1 cellular context compared by ENCODE assay signal in the genomic region with DNA sequence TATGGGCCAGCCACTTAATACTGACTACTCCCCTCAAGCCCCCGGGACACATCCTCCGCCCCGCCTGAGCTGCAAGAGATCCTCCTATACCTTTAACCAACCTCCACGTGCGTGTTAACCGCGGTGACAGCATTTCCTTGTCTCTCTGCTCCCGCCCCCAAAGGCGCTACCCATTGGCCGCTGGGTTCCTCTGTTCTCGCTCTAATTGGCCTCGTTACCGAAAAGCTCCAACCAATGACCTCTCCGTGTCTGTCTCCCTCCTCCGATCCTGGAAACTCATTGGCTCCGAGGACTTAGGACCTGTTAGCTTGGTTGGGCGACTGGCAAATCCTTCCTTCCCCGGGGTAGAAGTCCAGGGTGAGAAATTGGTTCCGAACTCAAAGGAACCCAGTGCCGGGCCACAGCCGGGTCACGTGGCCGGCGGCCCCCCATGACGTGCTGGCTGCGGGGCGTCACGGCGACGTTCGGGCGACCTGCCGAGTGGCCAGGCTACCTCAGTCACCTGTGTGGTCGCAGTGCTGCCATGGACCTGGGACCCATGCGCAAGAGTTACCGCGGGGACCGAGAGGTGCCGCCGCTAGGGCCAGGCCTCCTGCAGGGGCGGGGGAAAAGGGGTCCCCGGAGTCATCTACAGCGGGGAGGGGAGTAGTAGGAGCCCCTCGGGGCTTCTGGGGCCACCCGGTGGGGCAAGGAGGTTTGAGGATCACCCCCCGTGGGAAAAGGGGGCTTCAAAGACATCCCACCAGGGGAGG.
TF ChIP-seq lines count a peak whose summit lies in the region.

A gene (plus strand): TSS at position 326 of the 752 bp plus-strand sequence. CDS start 105 bp downstream, at position 431.

TF ChIP-seq in HEK293, 187 proteins besides CTCF, POLR2A, EP300 and RAD21 (continued from another document and continues in another):
- TF ChIP-seq, protein P1, sequence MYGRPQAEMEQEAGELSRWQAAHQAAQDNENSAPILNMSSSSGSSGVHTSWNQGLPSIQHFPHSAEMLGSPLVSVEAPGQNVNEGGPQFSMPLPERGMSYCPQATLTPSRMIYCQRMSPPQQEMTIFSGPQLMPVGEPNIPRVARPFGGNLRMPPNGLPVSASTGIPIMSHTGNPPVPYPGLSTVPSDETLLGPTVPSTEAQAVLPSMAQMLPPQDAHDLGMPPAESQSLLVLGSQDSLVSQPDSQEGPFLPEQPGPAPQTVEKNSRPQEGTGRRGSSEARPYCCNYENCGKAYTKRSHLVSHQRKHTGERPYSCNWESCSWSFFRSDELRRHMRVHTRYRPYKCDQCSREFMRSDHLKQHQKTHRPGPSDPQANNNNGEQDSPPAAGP (tag by site-specific recombination; IDR thresholded peaks at IDR 0.05), result no peak
- TF ChIP-seq, protein P2, sequence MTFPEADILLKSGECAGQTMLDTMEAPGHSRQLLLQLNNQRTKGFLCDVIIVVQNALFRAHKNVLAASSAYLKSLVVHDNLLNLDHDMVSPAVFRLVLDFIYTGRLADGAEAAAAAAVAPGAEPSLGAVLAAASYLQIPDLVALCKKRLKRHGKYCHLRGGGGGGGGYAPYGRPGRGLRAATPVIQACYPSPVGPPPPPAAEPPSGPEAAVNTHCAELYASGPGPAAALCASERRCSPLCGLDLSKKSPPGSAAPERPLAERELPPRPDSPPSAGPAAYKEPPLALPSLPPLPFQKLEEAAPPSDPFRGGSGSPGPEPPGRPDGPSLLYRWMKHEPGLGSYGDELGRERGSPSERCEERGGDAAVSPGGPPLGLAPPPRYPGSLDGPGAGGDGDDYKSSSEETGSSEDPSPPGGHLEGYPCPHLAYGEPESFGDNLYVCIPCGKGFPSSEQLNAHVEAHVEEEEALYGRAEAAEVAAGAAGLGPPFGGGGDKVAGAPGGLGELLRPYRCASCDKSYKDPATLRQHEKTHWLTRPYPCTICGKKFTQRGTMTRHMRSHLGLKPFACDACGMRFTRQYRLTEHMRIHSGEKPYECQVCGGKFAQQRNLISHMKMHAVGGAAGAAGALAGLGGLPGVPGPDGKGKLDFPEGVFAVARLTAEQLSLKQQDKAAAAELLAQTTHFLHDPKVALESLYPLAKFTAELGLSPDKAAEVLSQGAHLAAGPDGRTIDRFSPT (tag by site-specific recombination; IDR thresholded peaks at IDR 0.05), result peak; percentile 28; the same call in 1 of the 2 replicates
- TF ChIP-seq, protein P3, sequence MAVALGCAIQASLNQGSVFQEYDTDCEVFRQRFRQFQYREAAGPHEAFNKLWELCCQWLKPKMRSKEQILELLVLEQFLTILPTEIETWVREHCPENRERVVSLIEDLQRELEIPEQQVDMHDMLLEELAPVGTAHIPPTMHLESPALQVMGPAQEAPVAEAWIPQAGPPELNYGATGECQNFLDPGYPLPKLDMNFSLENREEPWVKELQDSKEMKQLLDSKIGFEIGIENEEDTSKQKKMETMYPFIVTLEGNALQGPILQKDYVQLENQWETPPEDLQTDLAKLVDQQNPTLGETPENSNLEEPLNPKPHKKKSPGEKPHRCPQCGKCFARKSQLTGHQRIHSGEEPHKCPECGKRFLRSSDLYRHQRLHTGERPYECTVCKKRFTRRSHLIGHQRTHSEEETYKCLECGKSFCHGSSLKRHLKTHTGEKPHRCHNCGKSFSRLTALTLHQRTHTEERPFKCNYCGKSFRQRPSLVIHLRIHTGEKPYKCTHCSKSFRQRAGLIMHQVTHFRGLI (tag by site-specific recombination; IDR thresholded peaks at IDR 0.05), result peak; percentile 68
- TF ChIP-seq ZNF623 (tag by site-specific recombination; IDR thresholded peaks at IDR 0.05) (no peak), ZIC2 (tag by site-specific recombination; IDR thresholded peaks at IDR 0.05) (peak; percentile 90), ZNF157 (tag by site-specific recombination; IDR thresholded peaks at IDR 0.05) (no peak), OSR2 (tag by site-specific recombination; IDR thresholded peaks at IDR 0.05) (no peak), ZNF843 (tag by site-specific recombination; IDR thresholded peaks at IDR 0.05) (no peak), ZNF473 (tag by site-specific recombination; IDR thresholded peaks at IDR 0.05) (no peak), ZNF521 (tag by site-specific recombination; IDR thresholded peaks at IDR 0.05) (no peak), ZNF660 (tag by site-specific recombination; IDR thresholded peaks at IDR 0.05) (peak; percentile 25; the same call in 1 of the 2 replicates), BCL11A (tag by site-specific recombination; IDR thresholded peaks at IDR 0.05; ENCODE audit: low read depth) (0 out of 2 replicates have a peak, but pooled peaks have one; percentile 26), ZBTB20 (tag by site-specific recombination; IDR thresholded peaks at IDR 0.05) (peak; percentile 54; the same call in 1 of the 2 replicates), ZNF629 (tag by site-specific recombination; IDR thresholded peaks at IDR 0.05) (peak; percentile 69; the same call in 1 of the 2 replicates), ZNF561 (tag by site-specific recombination; IDR thresholded peaks at IDR 0.05; ENCODE audit: borderline replicate concordance) (peak; percentile 67; the same call in 1 of the 2 replicates), ZNF366 (tag by site-specific recombination; conservative IDR thresholded peaks at IDR 0.05) (peak; percentile 90), ZNF501 (tag by site-specific recombination; IDR thresholded peaks at IDR 0.05) (no peak; the same call in 1 of the 2 replicates), ZNF140 (tag by site-specific recombination; IDR thresholded peaks at IDR 0.05) (no peak), ZNF658 (tag by site-specific recombination; IDR thresholded peaks at IDR 0.05) (no peak), IKZF3 (tag by site-specific recombination; IDR thresholded peaks at IDR 0.05) (no peak), ZNF175 (tag by site-specific recombination; IDR thresholded peaks at IDR 0.05) (no peak), ZNF266 (tag by site-specific recombination; IDR thresholded peaks at IDR 0.05; ENCODE audit: low read depth) (peak; percentile 60; the same call in 1 of the 2 replicates), ZEB2 (tag by site-specific recombination; IDR thresholded peaks at IDR 0.05) (peak; percentile 83), ZBTB48 (tag by site-specific recombination; IDR thresholded peaks at IDR 0.05) (peak; percentile 63), ZXDB (tag by site-specific recombination; IDR thresholded peaks at IDR 0.05) (peak; percentile 57), KLF1 (tag by site-specific recombination; IDR thresholded peaks at IDR 0.05) (peak; percentile 51), EGR2 (tag by site-specific recombination; IDR thresholded peaks at IDR 0.05; ENCODE audit: low read depth) (no peak), KLF8 (tag by site-specific recombination; IDR thresholded peaks at IDR 0.05) (peak; percentile 23; the same call in 1 of the 2 replicates), SP3 (tag by site-specific recombination; IDR thresholded peaks at IDR 0.05) (peak; percentile 86), ZNF248 (tag by site-specific recombination; IDR thresholded peaks at IDR 0.05) (no peak), ZNF354C (tag by site-specific recombination; IDR thresholded peaks at IDR 0.05; ENCODE audit: borderline replicate concordance, low read depth) (no peak), GLIS2 (tag by site-specific recombination; IDR thresholded peaks at IDR 0.05) (peak; percentile 91), ZBTB7A (tag by site-specific recombination; IDR thresholded peaks at IDR 0.05; ENCODE audit: low read depth) (peak; percentile 75), ZNF596 (tag by site-specific recombination; IDR thresholded peaks at IDR 0.05) (no peak; the same call in 1 of the 2 replicates), ZBTB8A (tag by site-specific recombination; IDR thresholded peaks at IDR 0.05) (peak; percentile 68; the same call in 1 of the 2 replicates), GLIS1 (tag by site-specific recombination; IDR thresholded peaks at IDR 0.05) (peak; percentile 86), ZSCAN23 (tag by site-specific recombination; IDR thresholded peaks at IDR 0.05) (no peak), ZNF174 (tag by site-specific recombination; IDR thresholded peaks at IDR 0.05) (no peak), ZNF335 (tag by site-specific recombination; conservative IDR thresholded peaks at IDR 0.05) (peak; percentile 86), GLI4 (tag by site-specific recombination; IDR thresholded peaks at IDR 0.05) (no peak), SP7 (tag by site-specific recombination; IDR thresholded peaks at IDR 0.05) (0 out of 2 replicates have a peak, but pooled peaks have one; percentile 51)
- TF ChIP-seq, protein P4, sequence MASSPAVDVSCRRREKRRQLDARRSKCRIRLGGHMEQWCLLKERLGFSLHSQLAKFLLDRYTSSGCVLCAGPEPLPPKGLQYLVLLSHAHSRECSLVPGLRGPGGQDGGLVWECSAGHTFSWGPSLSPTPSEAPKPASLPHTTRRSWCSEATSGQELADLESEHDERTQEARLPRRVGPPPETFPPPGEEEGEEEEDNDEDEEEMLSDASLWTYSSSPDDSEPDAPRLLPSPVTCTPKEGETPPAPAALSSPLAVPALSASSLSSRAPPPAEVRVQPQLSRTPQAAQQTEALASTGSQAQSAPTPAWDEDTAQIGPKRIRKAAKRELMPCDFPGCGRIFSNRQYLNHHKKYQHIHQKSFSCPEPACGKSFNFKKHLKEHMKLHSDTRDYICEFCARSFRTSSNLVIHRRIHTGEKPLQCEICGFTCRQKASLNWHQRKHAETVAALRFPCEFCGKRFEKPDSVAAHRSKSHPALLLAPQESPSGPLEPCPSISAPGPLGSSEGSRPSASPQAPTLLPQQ (tag by site-specific recombination; IDR thresholded peaks at IDR 0.05), result peak; percentile 32; the same call in 1 of the 2 replicates
- TF ChIP-seq, protein P5, sequence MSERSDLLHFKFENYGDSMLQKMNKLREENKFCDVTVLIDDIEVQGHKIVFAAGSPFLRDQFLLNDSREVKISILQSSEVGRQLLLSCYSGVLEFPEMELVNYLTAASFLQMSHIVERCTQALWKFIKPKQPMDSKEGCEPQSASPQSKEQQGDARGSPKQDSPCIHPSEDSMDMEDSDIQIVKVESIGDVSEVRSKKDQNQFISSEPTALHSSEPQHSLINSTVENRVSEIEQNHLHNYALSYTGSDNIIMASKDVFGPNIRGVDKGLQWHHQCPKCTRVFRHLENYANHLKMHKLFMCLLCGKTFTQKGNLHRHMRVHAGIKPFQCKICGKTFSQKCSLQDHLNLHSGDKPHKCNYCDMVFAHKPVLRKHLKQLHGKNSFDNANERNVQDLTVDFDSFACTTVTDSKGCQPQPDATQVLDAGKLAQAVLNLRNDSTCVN (tag by site-specific recombination; optimal IDR thresholded peaks at IDR 0.05), result peak; percentile 21
- TF ChIP-seq, protein P6, sequence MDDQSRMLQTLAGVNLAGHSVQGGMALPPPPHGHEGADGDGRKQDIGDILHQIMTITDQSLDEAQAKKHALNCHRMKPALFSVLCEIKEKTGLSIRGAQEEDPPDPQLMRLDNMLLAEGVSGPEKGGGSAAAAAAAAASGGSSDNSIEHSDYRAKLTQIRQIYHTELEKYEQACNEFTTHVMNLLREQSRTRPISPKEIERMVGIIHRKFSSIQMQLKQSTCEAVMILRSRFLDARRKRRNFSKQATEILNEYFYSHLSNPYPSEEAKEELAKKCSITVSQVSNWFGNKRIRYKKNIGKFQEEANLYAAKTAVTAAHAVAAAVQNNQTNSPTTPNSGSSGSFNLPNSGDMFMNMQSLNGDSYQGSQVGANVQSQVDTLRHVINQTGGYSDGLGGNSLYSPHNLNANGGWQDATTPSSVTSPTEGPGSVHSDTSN (CRISPR knock-in tag; IDR thresholded peaks at IDR 0.05), result no peak; the same call in 1 of the 2 replicates
- TF ChIP-seq, protein P7, sequence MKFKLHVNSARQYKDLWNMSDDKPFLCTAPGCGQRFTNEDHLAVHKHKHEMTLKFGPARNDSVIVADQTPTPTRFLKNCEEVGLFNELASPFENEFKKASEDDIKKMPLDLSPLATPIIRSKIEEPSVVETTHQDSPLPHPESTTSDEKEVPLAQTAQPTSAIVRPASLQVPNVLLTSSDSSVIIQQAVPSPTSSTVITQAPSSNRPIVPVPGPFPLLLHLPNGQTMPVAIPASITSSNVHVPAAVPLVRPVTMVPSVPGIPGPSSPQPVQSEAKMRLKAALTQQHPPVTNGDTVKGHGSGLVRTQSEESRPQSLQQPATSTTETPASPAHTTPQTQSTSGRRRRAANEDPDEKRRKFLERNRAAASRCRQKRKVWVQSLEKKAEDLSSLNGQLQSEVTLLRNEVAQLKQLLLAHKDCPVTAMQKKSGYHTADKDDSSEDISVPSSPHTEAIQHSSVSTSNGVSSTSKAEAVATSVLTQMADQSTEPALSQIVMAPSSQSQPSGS (tag by site-specific recombination; IDR thresholded peaks at IDR 0.05; ENCODE audit: low read depth), result no peak; the same call in 1 of the 2 replicates
- TF ChIP-seq, protein P8, sequence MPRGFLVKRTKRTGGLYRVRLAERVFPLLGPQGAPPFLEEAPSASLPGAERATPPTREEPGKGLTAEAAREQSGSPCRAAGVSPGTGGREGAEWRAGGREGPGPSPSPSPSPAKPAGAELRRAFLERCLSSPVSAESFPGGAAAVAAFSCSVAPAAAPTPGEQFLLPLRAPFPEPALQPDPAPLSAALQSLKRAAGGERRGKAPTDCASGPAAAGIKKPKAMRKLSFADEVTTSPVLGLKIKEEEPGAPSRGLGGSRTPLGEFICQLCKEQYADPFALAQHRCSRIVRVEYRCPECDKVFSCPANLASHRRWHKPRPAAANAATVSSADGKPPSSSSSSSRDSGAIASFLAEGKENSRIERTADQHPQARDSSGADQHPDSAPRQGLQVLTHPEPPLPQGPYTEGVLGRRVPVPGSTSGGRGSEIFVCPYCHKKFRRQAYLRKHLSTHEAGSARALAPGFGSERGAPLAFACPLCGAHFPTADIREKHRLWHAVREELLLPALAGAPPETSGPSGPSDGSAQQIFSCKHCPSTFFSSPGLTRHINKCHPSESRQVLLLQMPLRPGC (tag by site-specific recombination; IDR thresholded peaks at IDR 0.05), result peak; percentile 46; the same call in 1 of the 2 replicates
- TF ChIP-seq, protein P9, sequence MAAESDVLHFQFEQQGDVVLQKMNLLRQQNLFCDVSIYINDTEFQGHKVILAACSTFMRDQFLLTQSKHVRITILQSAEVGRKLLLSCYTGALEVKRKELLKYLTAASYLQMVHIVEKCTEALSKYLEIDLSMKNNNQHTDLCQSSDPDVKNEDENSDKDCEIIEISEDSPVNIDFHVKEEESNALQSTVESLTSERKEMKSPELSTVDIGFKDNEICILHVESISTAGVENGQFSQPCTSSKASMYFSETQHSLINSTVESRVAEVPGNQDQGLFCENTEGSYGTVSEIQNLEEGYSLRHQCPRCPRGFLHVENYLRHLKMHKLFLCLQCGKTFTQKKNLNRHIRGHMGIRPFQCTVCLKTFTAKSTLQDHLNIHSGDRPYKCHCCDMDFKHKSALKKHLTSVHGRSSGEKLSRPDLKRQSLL (tag by site-specific recombination; IDR thresholded peaks at IDR 0.05), result no peak
